ENCODE assay signal across 8 cellular contexts in the genomic region with DNA sequence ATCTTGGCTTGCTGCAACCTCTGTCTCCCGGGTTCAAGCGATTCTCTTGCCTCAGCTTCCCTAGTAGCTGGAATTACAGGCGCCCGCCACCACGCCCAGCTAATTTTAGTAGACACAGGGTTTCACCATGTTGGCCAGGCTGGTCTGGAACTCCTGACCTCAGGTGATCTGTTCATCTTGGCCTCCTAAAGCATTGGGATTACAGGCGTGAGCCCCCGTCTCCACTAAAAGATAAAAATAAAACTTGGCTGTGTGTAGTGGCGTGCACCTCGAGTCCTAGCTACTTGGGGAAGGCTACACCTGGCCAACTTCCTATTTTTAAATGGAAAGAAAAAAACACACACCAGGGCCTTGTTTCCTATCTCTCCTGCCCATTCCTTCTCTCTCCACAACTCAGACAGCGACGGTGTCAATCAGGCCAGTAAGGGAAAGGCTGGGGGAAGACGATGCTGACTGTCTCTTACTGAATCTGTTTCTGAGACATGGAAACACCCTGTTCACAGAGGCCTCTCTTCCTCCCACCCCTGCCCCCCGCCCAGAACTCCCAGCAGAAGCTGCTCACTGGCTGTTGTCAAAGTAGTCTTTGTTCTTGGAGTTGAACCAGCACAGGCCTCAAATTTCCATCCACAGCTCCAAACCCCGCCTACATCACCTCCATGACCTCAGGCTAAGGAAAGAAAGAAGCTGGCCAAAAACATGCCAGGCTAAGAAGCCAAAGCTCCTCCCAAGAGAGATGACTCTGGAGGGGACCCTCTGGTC.
DNase-seq lines count a peak whose midpoint lies in the region; ATAC-seq and TF ChIP-seq lines count a peak whose summit lies in the region.

No MANE protein-coding gene starts in this region.

- no peak for TF ChIP-seq POLR2A in transverse colon (IDR thresholded peaks at IDR 0.05)

- in situ Hi-C loops in transverse colon (cut with MboI; ENCODE audit: low pct_ligation_motif_present in 1 of 4, low pct_unique_long_range_greater_than_20kb in 1 of 4, low sequenced_read_pairs in 3 of 4) = no loop called here

- intact Hi-C loops in lower lobe of right lung (cut with DNase I) = no loop called here
- intact Hi-C loops in transverse colon (cut with DNase I; ENCODE audit: low total_unique reads) = loop anchor here (10.0 kb wide), 1 partner anchor 92 kb away; a partner anchor contains a TSS

- TF ChIP-seq CTCF in lower lobe of right lung (IDR thresholded peaks at IDR 0.05) (no peak), transverse colon (IDR thresholded peaks at IDR 0.05) (no peak), WERI-Rb-1 (IDR thresholded peaks at IDR 0.05; ENCODE audit: low read depth, low read length) (no peak)

- ATAC-seq in lower lobe of right lung (peak; percentile 9 to 56), GM18511 (IDR thresholded peaks at IDR 0.05; ENCODE audit: unreplicated experiment) (no peak), HG03097 (IDR thresholded peaks at IDR 0.05; ENCODE audit: low FRiP score, unreplicated experiment) (no peak)

- H3K4me1 ChIP-seq in ectodermal cell (ENCODE audit: control insufficient read depth, insufficient read depth, low read length) (peaks cover 10% of the 10 kb centered on the region), lower lobe of right lung (peaks cover 54% of the 10 kb centered on the region), transverse colon (peaks cover 21 to 55% (median 26%) of the 10 kb centered on the region in 4 donors)

- peak; percentile 73 for DNase-seq in MG63
- DNase-seq in lower lobe of right lung = no peak
- peak; percentile 34 for DNase-seq in transverse colon
- no peak for DNase-seq in WERI-Rb-1
- no peak for DNase-seq in NCI-H526 treated with DMSO at 0.1 percent for 48 hours (lab: John Stamatoyannopoulos, UW)

- H3K4me3 ChIP-seq in MG63 (no peak overlapping the region), ectodermal cell (ENCODE audit: insufficient read depth, low read depth, low read length) (no peak overlapping the region), lower lobe of right lung (no peak overlapping the region), transverse colon (no peak overlapping the region), WERI-Rb-1 (ENCODE audit: low read depth, low read length) (no peak overlapping the region)

- TF ChIP-seq EP300 in transverse colon (IDR thresholded peaks at IDR 0.05; ENCODE audit: low read depth) = no peak

- H3K9me3 ChIP-seq in MG63 (no peaks in the 10 kb centered on the region), ectodermal cell (ENCODE audit: control insufficient read depth, low read length) (no peaks in the 10 kb centered on the region), lower lobe of right lung (no peaks in the 10 kb centered on the region), transverse colon (no peaks in the 10 kb centered on the region), WERI-Rb-1 (ENCODE audit: severe bottlenecking) (no peaks in the 10 kb centered on the region)

- H3K36me3 ChIP-seq in MG63 (no peaks in the 10 kb centered on the region; the same call in 1 of the 2 replicates), ectodermal cell (ENCODE audit: control insufficient read depth, insufficient read depth, low read length) (no peaks in the 10 kb centered on the region), lower lobe of right lung (no peaks in the 10 kb centered on the region), transverse colon (no peaks in the 10 kb centered on the region), WERI-Rb-1 (no peaks in the 10 kb centered on the region)

- H3K27me3 ChIP-seq in MG63 = no peaks in the 10 kb centered on the region
- no peaks in the 10 kb centered on the region for H3K27me3 ChIP-seq in ectodermal cell (ENCODE audit: control insufficient read depth, insufficient read depth, low read length, poor library complexity, severe bottlenecking)
- no peaks in the 10 kb centered on the region for H3K27me3 ChIP-seq in lower lobe of right lung (ENCODE audit: low read depth)
- no peaks in the 10 kb centered on the region for H3K27me3 ChIP-seq in transverse colon
- H3K27me3 ChIP-seq in WERI-Rb-1 (ENCODE audit: insufficient read depth, low read depth, severe bottlenecking) = no peaks in the 10 kb centered on the region

- 85 to 86% methylated on average over 14 of the region's 14 CpGs for WGBS in ectodermal cell, 2 experiments
- WGBS in transverse colon (ENCODE audit: low coverage in 1 of 2), 2 donors = 40 to 65% methylated on average over 2 to 14 of the region's 14 CpGs

- H3K27ac ChIP-seq in ectodermal cell (ENCODE audit: insufficient read depth, low read depth, low read length, poor library complexity, severe bottlenecking) (peak overlapping the region; percentile 76), lower lobe of right lung (peak overlapping the region; percentile 62), transverse colon (peak overlapping the region; percentile 71 to 89 (median 85)), WERI-Rb-1 (no peak overlapping the region)

Comparison
In these comparisons a context has a peak if more than half of its experiments do, and no peak if none do; other contexts are left out.
1. DNase-seq: peak in MG63 (single experiment) and transverse colon (single experiment); none in lower lobe of right lung (single experiment), WERI-Rb-1 (single experiment) and NCI-H526 treated with DMSO at 0.1 percent for 48 hours (single experiment).
2. ATAC-seq: peak in lower lobe of right lung (2 of 2); none in GM18511 (single experiment) and HG03097 (single experiment).